In the genomic region with DNA sequence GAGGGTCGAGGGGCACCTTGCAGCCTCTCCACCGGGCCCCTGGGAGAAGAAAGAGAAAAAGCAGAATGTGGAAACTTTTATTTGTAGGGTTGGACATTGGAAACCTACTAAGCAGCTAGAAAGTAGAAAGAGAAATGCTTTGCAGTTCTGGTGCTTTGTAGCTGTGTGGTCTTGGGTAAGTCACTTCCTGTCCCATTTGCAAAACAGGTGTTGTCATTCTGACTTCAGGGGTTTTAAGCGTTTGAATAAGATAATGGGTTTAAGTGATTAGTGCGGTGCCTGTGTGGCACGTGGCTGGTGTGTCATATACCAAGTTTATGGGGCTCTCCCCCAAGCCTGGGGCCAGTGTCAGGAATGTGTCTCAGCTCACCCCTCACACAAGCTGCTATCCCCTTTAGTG, we compare ENCODE assay signal across 12 cellular contexts. TPM values are rescaled to one million over a fixed set of nuclear protein-coding genes. Genes with fewer than 3 reads are reported as not detected.
DNase-seq lines count a peak whose midpoint lies in the region; ATAC-seq and TF ChIP-seq lines count a peak whose summit lies in the region.
"Had no signal": no experiment of that assay in that cellular context is flagged by ENCODE, and none has a peak within 500 bp of the region (broad histone marks: within the 10 kb centered on the region; RNA-seq: fewer than 3 reads in every experiment).

No MANE protein-coding gene starts in this region.

- peak; percentile 97 for ATAC-seq in activated CD4-positive, CD25-positive, alpha-beta regulatory T cell treated with anti-CD3 and anti-CD28 coated beads, Interleukin-2, amount 50 U/mL, for 24 hours
- ATAC-seq in GM21825 (IDR thresholded peaks at IDR 0.05; ENCODE audit: unreplicated experiment) (peak; percentile 55), activated B cell treated with CpG ODN at 0.5 μM for 24 hours (ENCODE audit: low read depth) (peak; percentile 47)

- CTCF ChIA-PET in activated B cell treated with CpG ODN at 0.5 μM for 24 hours (lab: Charles Lee), result interaction anchor here (1.6 kb wide), 1 partner anchor 9 kb away, joined by 5 read pairs; no protein-coding TSS in a partner anchor

- H3K4me1 Mint-ChIP-seq in activated B cell treated with CpG ODN at 0.5 μM for 24 hours, result peaks cover 20% of the 10 kb centered on the region
- H3K4me1 Mint-ChIP-seq in nephron, result peaks cover 25% of the 10 kb centered on the region

- POLR2A ChIA-PET in activated B cell treated with CpG ODN at 0.5 μM for 24 hours (lab: Charles Lee), result interaction anchor here (0.9 kb wide), 1 partner anchor 10 kb away, joined by 3 read pairs; no protein-coding TSS in a partner anchor

- TF ChIP-seq CTCF in activated B cell treated with CpG ODN at 0.5 μM for 24 hours (IDR thresholded peaks at IDR 0.05), result no peak
- no peak for TF ChIP-seq CTCF in nephron (IDR thresholded peaks at IDR 0.05; ENCODE audit: unreplicated experiment in 3 of 3)

- H3K9me3 Mint-ChIP-seq in activated B cell treated with CpG ODN at 0.5 μM for 24 hours, result no peaks in the 10 kb centered on the region
- H3K9me3 Mint-ChIP-seq in nephron, result no peaks in the 10 kb centered on the region

- peaks cover 60% of the 10 kb centered on the region for H3K27me3 Mint-ChIP-seq in activated B cell treated with CpG ODN at 0.5 μM for 24 hours
- H3K27me3 Mint-ChIP-seq in nephron (ENCODE audit: low read depth), result peaks cover 79% of the 10 kb centered on the region

- no peak for DNase-seq in activated CD4-positive, CD25-positive, alpha-beta regulatory T cell treated with anti-CD3 and anti-CD28 coated beads, Interleukin-2, amount 50 U/mL, for 72 hours
- DNase-seq in activated B cell treated with CpG ODN at 0.5 μM for 24 hours (no peak), SHP77 treated with DMSO at 0.1 percent for 48 hours (lab: John Stamatoyannopoulos, UW) (no peak), NCI-H526 (lab: John Stamatoyannopoulos, UW) (no peak), foreskin melanocyte (no peak)
- DNase-seq: NCI-H1105 had no signal

- H3K4me3 Mint-ChIP-seq in activated B cell treated with CpG ODN at 0.5 μM for 24 hours, result no peak overlapping the region
- peak overlapping the region; percentile 32 to 77 (median 62) for H3K4me3 Mint-ChIP-seq in nephron

- H3K27ac Mint-ChIP-seq in activated B cell treated with CpG ODN at 0.5 μM for 24 hours (no peak overlapping the region), nephron (peak overlapping the region in 1 of 3 experiments; percentile 79)
- H3K27ac Mint-ChIP-seq: activated naive CD8-positive, alpha-beta T cell had no signal

- intact Hi-C loops in activated B cell treated with CpG ODN at 0.5 μM for 24 hours (cut with micrococcal nuclease), result no loop called here

- H3K36me3 Mint-ChIP-seq in activated B cell treated with CpG ODN at 0.5 μM for 24 hours (ENCODE audit: low read depth) (no peaks in the 10 kb centered on the region), nephron (ENCODE audit: low read depth) (no peaks in the 10 kb centered on the region)
- H3K36me3 Mint-ChIP-seq: activated naive CD8-positive, alpha-beta T cell had no signal

RNA-seq across cellular contexts. Expression of a gene that starts 1.6 kb away (rescaled TPM):
- not detected in 2 replicates for total RNA-seq in activated B cell treated with CpG ODN at 0.5 μM for 24 hours
- total RNA-seq: myocyte, SK-MEL-5 had no signal

Comparison
In these comparisons a context has a peak if more than half of its experiments do, and no peak if none do; other contexts are left out.
1. ATAC-seq: peak in every context shown above with its lines; median percentile 97 in activated CD4-positive, CD25-positive, alpha-beta regulatory T cell treated with anti-CD3 and anti-CD28 coated beads, Interleukin-2, amount 50 U/mL, for 24 hours; 55 in GM21825; 47 in activated B cell treated with CpG ODN at 0.5 μM for 24 hours.